ENCODE assay signal across 8 cellular contexts in the genomic region with DNA sequence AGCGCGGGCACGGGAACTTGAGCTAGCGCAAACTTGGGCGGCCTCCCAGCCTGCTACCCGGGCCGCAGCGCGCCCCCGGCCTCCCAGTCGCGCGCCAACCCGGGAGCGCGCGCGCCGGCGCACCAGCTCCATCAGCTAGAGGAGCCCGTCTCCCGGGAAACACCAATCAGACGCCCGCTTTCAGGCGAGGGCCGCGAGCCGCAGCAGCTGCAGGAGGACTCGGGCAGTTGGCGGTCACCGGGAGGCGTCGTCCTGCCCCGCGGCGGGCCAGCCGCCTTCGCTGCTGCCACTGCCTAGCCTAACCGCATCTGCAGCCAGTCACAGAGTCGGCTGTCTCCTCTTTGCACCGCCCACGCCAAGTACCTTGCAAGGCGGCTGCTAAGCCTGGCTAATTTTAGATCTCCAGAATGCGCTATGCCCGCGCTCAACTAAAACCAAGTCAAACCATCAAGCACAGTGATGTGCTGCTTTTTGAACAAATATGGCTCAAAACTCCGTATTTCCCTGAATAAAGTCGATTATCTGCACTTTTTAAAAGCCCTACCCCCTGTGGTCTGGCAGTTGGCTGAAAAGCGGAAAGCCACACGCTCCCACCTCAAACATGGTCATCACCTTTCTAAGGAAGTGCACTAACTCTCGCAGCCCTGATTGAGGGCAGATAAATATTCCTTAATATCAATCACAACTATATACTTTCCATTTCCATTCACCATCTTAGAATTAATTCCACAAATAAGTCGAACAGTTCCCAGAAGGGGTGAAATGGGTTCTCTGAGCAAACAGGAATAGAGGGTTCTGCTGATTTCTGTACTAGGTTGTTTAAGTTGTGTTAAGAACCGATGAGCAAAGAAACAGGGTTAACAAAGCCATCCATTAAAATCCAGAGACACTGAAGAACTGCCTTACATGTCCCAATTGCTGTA.
A peak's percentile ranks its signal among the peaks of the same experiment; 100 is the strongest.
DNase-seq lines count a peak whose midpoint lies in the region; ATAC-seq, FAIRE-seq and TF ChIP-seq lines count a peak whose summit lies in the region.

No MANE protein-coding gene starts in this region.

- no peak for TF ChIP-seq RAD21 in GM12878 (IDR thresholded peaks at IDR 0.05; ENCODE audit: insufficient read depth, low read depth, low read length)

- TF ChIP-seq CTCF in HL-60 (IDR thresholded peaks at IDR 0.05; ENCODE audit: insufficient read depth, low read length) (no peak), GM12878 (IDR thresholded peaks at IDR 0.05 in 2 of 3, conservative IDR thresholded peaks at IDR 0.05 in 1 of 3; ENCODE audit: control insufficient read depth in 2 of 3, extremely low read depth in 1 of 3, insufficient read depth in 1 of 3, low read depth in 3 of 3, low read length in 3 of 3) (no peak)

- CTCF ChIA-PET in activated CD4-positive, alpha-beta T cell treated with anti-CD3 and anti-CD28 coated beads for 36 hours (lab: Charles Lee) = interaction anchor here (0.6 to 2.8 kb wide), 5 partner anchors 19 to 524 kb away, joined by 3 to 15 read pairs (median 4); no protein-coding TSS in a partner anchor
- CTCF ChIA-PET in GM12878 (lab: Yijun Ruan, JAX) = interaction anchor here (0.6 to 3.1 kb wide), 5 partner anchors 14 to 150 kb away, joined by 3 to 11 read pairs (median 6); no protein-coding TSS in a partner anchor

- H3K27me3 ChIP-seq in HL-60 (ENCODE audit: insufficient read depth, poor library complexity, severe bottlenecking) = peaks cover 5% of the 10 kb centered on the region
- H3K27me3 ChIP-seq in GM12878 (replicated peaks in 1 of 2; ENCODE audit: control insufficient read depth in 2 of 2, insufficient read depth in 2 of 2, low read length in 1 of 2) = peaks cover 0 to 30% of the 10 kb centered on the region in 2 experiments; a peak in 2 of 4 replicates

- WGBS in GM12878 (ENCODE audit: insufficient coverage, insufficient replicate concordance, low lambda C conversion rate, missing lambda C conversion rate) = 2% methylated on average over 45 of the region's 53 CpGs

- peak; percentile 72 for ATAC-seq in activated CD4-positive, alpha-beta T cell treated with anti-CD3 and anti-CD28 coated beads for 36 hours
- ATAC-seq in GM21515 (IDR thresholded peaks at IDR 0.05; ENCODE audit: unreplicated experiment) (peak; percentile 69), GM12878 (peak; percentile 82)

- H3K9ac ChIP-seq in GM12878 (ENCODE audit: control insufficient read depth, insufficient read depth, low read length) = no peak overlapping the region

- no peak overlapping the region for H3K27ac Mint-ChIP-seq in activated CD4-positive, alpha-beta T cell treated with anti-CD3 and anti-CD28 coated beads for 36 hours

- peak overlapping the region; percentile 88 for H3K4me2 ChIP-seq in GM12878 (ENCODE audit: control insufficient read depth, insufficient read depth)

- peaks cover 20% of the 10 kb centered on the region for H3K4me1 ChIP-seq in GM12878 (ENCODE audit: control insufficient read depth, insufficient read depth, low read length)

- in situ Hi-C loops in GM12878 (cut with MboI) = no loop called here

- no TSS peak for BruUV-seq in GM12878 (replicated peaks; lab: Mats Ljungman, UMichigan)

- intact Hi-C loops in activated CD4-positive, alpha-beta T cell treated with anti-CD3 and anti-CD28 coated beads for 36 hours (cut with DNase I, micrococcal nuclease) = loop anchor here in 1 of 2 experiments (2.0 to 5.0 kb wide), 3 partner anchors 14 to 520 kb away; partner anchors contain the start of gene TMEM161B
- intact Hi-C loops in GM12878 (cut with micrococcal nuclease; ENCODE audit: unreplicated experiment) = no loop called here

- H3K4me1 Mint-ChIP-seq in activated CD4-positive, alpha-beta T cell treated with anti-CD3 and anti-CD28 coated beads for 36 hours = peaks cover 16% of the 10 kb centered on the region

- peak overlapping the region; percentile 43 for H3K4me3 Mint-ChIP-seq in activated CD4-positive, alpha-beta T cell treated with anti-CD3 and anti-CD28 coated beads for 36 hours

- no peak for TF ChIP-seq EP300 in GM12878 (IDR thresholded peaks at IDR 0.05; ENCODE audit: borderline replicate concordance in 1 of 2, control insufficient read depth in 1 of 2, low read depth in 2 of 2, low read length in 2 of 2)

- peak; percentile 7 for FAIRE-seq in GM12878 (lab: Jason Lieb, UNC)

- TF ChIP-seq POLR2A in GM12878 (IDR thresholded peaks at IDR 0.05; ENCODE audit: low read depth, low read length) = no peak

- H3K27ac ChIP-seq in HL-60 (replicated peaks) = no peak overlapping the region
- H3K27ac ChIP-seq in GM12878 (ENCODE audit: control insufficient read depth, insufficient read depth) = no peak overlapping the region

- H3K27me3 Mint-ChIP-seq in activated CD4-positive, alpha-beta T cell treated with anti-CD3 and anti-CD28 coated beads for 36 hours = peaks cover 54% of the 10 kb centered on the region

- peaks cover 7% of the 10 kb centered on the region for H3K9me3 Mint-ChIP-seq in activated CD4-positive, alpha-beta T cell treated with anti-CD3 and anti-CD28 coated beads for 36 hours (ENCODE audit: low read depth)

- no peaks in the 10 kb centered on the region for H3K36me3 Mint-ChIP-seq in activated CD4-positive, alpha-beta T cell treated with anti-CD3 and anti-CD28 coated beads for 36 hours (ENCODE audit: low read depth)

- RAD21 ChIA-PET in GM12878 (lab: Charles Lee; ENCODE audit: unreplicated experiment) = interaction anchor here (0.6 to 1.2 kb wide), 3 partner anchors 30 to 880 kb away, joined by 3 to 4 read pairs (median 4); no protein-coding TSS in a partner anchor

- SMC1A ChIA-PET in GM12878 (lab: Charles Lee; ENCODE audit: uncharacterized antibody, unreplicated experiment) = interaction anchor here (1.1 to 1.9 kb wide), 2 partner anchors 11 to 15 kb away, joined by 3 to 6 read pairs; no protein-coding TSS in a partner anchor

- POLR2A ChIA-PET in activated CD4-positive, alpha-beta T cell treated with anti-CD3 and anti-CD28 coated beads for 36 hours (lab: Charles Lee) = no interaction called here
- POLR2A ChIA-PET in GM12878 (lab: Charles Lee) = no interaction called here

- H3K79me2 ChIP-seq in GM12878 (ENCODE audit: control insufficient read depth, insufficient read depth, low read length) = no peaks in the 10 kb centered on the region

- no peaks in the 10 kb centered on the region for H3K36me3 ChIP-seq in GM12878 (ENCODE audit: control insufficient read depth in 2 of 2, insufficient read depth in 2 of 2, low read length in 1 of 2)

- H3K9me3 ChIP-seq in GM12878 (replicated peaks; ENCODE audit: control insufficient read depth, insufficient read depth, low read length) (peaks cover 2% of the 10 kb centered on the region; the same call in 2 of the 3 replicates), iPS-18c (ENCODE audit: control insufficient read depth, insufficient read depth, low read length) (no peaks in the 10 kb centered on the region)

- DNase-seq in activated CD4-positive, alpha-beta T cell treated with anti-CD3 and anti-CD28 coated beads for 36 hours = peak; percentile 71
- DNase-seq in activated CD4-positive, alpha-beta T cell treated with anti-CD3 and anti-CD28 coated beads for 1 hour = no peak
- no peak for DNase-seq in HL-60 (ENCODE audit: low read depth in 1 of 2, low spot score in 1 of 2)
- peak; percentile 81 for DNase-seq in NCI-H82 treated with DMSO at 0.1 percent for 48 hours (lab: John Stamatoyannopoulos, UW; ENCODE audit: unreplicated experiment)
- no peak for DNase-seq in GM12878 (ENCODE audit: low read depth, low spot score)
- DNase-seq in stimulated activated CD8-positive, alpha-beta memory T cell treated with anti-CD3 and anti-CD28 coated beads, Interleukin-4, amount 100 ng/mL, for 48 hours = peak; percentile 57

- H2AFZ ChIP-seq in GM12878 (ENCODE audit: control insufficient read depth, low read depth, low read length) = peak overlapping the region; percentile 61

- H4K20me1 ChIP-seq in GM12878 (ENCODE audit: control insufficient read depth, insufficient read depth) = no peaks in the 10 kb centered on the region

- H3K4me3 ChIP-seq in HL-60 (replicated peaks; ENCODE audit: insufficient read depth, low read length) (peak overlapping the region; percentile 33), GM12878 (peak overlapping the region; percentile 43; the same call in 1 of the 2 replicates), iPS-18c (ENCODE audit: insufficient read depth, low read depth, low read length) (peak overlapping the region; percentile 38)

TF ChIP-seq in GM12878, 131 proteins besides CTCF, POLR2A, EP300 and RAD21 (continues in another document):
- TF ChIP-seq, protein P1, sequence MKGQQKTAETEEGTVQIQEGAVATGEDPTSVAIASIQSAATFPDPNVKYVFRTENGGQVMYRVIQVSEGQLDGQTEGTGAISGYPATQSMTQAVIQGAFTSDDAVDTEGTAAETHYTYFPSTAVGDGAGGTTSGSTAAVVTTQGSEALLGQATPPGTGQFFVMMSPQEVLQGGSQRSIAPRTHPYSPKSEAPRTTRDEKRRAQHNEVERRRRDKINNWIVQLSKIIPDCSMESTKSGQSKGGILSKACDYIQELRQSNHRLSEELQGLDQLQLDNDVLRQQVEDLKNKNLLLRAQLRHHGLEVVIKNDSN (IDR thresholded peaks at IDR 0.05; ENCODE audit: borderline replicate concordance, extremely low read length, insufficient read depth, low read depth, low read length) = no peak
- TF ChIP-seq ZNF24 (IDR thresholded peaks at IDR 0.05) = no peak
- no peak for TF ChIP-seq SREBF2 (IDR thresholded peaks at IDR 0.05; ENCODE audit: low read length)
- TF ChIP-seq CBX5 (IDR thresholded peaks at IDR 0.05; ENCODE audit: low read depth) = no peak; the same call in 1 of the 2 replicates
- no peak for TF ChIP-seq MLLT1 (IDR thresholded peaks at IDR 0.05)
- no peak for TF ChIP-seq IRF4 (IDR thresholded peaks at IDR 0.05; ENCODE audit: low read depth, low read length)
- TF ChIP-seq DPF2 (IDR thresholded peaks at IDR 0.05) = peak; percentile 72; the same call in 1 of the 2 replicates
- peak in 1 of 2 experiments; percentile 90; a peak in 2 of 3 replicates for TF ChIP-seq EGR1 (IDR thresholded peaks at IDR 0.05; ENCODE audit: borderline replicate concordance in 1 of 2, low read depth in 2 of 2, low read length in 2 of 2)
- no peak for TF ChIP-seq MAX (IDR thresholded peaks at IDR 0.05; ENCODE audit: low read depth, low read length)

Comparison
In these comparisons a context has a peak if more than half of its experiments do, and no peak if none do; other contexts are left out.
1. DNase-seq: peak in activated CD4-positive, alpha-beta T cell treated with anti-CD3 and anti-CD28 coated beads for 36 hours (single experiment), NCI-H82 treated with DMSO at 0.1 percent for 48 hours (single experiment) and stimulated activated CD8-positive, alpha-beta memory T cell treated with anti-CD3 and anti-CD28 coated beads, Interleukin-4, amount 100 ng/mL, for 48 hours (single experiment); none in activated CD4-positive, alpha-beta T cell treated with anti-CD3 and anti-CD28 coated beads for 1 hour (single experiment), HL-60 (0 of 2) and GM12878 (single experiment).
2. Peak in every context shown above with its lines, with median percentiles within 50 percentile points of each other: ATAC-seq and H3K4me3 ChIP-seq.